Comparison of ENCODE assay signal across 1 cellular context in genomic region chr5:170484847-170485605, GRCh38.
TF ChIP-seq lines count a peak whose summit lies in the region.

No MANE protein-coding gene starts in this region.

TF ChIP-seq in GM23338, 12 proteins besides CTCF, POLR2A, EP300 and RAD21 (continued from another document):
- TF ChIP-seq CREB1 (CRISPR knock-in tag; IDR thresholded peaks at IDR 0.05; ENCODE audit: low read depth): no peak
- no peak for TF ChIP-seq EZH2phosphoT487 (IDR thresholded peaks at IDR 0.05; ENCODE audit: unreplicated experiment)
- TF ChIP-seq, protein P1, sequence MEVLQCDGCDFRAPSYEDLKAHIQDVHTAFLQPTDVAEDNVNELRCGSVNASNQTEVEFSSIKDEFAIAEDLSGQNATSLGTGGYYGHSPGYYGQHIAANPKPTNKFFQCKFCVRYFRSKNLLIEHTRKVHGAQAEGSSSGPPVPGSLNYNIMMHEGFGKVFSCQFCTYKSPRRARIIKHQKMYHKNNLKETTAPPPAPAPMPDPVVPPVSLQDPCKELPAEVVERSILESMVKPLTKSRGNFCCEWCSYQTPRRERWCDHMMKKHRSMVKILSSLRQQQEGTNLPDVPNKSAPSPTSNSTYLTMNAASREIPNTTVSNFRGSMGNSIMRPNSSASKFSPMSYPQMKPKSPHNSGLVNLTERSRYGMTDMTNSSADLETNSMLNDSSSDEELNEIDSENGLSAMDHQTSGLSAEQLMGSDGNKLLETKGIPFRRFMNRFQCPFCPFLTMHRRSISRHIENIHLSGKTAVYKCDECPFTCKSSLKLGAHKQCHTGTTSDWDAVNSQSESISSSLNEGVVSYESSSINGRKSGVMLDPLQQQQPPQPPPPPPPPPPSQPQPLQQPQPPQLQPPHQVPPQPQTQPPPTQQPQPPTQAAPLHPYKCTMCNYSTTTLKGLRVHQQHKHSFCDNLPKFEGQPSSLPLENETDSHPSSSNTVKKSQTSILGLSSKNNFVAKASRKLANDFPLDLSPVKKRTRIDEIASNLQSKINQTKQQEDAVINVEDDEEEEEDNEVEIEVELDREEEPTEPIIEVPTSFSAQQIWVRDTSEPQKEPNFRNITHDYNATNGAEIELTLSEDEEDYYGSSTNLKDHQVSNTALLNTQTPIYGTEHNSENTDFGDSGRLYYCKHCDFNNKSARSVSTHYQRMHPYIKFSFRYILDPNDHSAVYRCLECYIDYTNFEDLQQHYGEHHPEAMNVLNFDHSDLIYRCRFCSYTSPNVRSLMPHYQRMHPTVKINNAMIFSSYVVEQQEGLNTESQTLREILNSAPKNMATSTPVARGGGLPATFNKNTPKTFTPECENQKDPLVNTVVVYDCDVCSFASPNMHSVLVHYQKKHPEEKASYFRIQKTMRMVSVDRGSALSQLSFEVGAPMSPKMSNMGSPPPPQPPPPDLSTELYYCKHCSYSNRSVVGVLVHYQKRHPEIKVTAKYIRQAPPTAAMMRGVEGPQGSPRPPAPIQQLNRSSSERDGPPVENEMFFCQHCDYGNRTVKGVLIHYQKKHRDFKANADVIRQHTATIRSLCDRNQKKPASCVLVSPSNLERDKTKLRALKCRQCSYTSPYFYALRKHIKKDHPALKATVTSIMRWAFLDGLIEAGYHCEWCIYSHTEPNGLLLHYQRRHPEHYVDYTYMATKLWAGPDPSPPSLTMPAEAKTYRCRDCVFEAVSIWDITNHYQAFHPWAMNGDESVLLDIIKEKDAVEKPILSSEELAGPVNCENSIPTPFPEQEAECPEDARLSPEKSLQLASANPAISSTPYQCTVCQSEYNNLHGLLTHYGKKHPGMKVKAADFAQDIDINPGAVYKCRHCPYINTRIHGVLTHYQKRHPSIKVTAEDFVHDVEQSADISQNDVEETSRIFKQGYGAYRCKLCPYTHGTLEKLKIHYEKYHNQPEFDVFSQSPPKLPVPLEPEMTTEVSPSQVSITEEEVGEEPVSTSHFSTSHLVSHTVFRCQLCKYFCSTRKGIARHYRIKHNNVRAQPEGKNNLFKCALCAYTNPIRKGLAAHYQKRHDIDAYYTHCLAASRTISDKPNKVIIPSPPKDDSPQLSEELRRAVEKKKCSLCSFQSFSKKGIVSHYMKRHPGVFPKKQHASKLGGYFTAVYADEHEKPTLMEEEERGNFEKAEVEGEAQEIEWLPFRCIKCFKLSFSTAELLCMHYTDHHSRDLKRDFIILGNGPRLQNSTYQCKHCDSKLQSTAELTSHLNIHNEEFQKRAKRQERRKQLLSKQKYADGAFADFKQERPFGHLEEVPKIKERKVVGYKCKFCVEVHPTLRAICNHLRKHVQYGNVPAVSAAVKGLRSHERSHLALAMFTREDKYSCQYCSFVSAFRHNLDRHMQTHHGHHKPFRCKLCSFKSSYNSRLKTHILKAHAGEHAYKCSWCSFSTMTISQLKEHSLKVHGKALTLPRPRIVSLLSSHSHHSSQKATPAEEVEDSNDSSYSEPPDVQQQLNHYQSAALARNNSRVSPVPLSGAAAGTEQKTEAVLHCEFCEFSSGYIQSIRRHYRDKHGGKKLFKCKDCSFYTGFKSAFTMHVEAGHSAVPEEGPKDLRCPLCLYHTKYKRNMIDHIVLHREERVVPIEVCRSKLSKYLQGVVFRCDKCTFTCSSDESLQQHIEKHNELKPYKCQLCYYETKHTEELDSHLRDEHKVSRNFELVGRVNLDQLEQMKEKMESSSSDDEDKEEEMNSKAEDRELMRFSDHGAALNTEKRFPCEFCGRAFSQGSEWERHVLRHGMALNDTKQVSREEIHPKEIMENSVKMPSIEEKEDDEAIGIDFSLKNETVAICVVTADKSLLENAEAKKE (CRISPR knock-in tag; IDR thresholded peaks at IDR 0.05): no peak
- TF ChIP-seq EZH2 (IDR thresholded peaks at IDR 0.05; ENCODE audit: low read depth, unreplicated experiment): no peak
- no peak for TF ChIP-seq NANOG (IDR thresholded peaks at IDR 0.05; ENCODE audit: borderline replicate concordance)
- no peak for TF ChIP-seq ZNF114 (CRISPR knock-in tag; IDR thresholded peaks at IDR 0.05)
- TF ChIP-seq ZNF331 (CRISPR knock-in tag; IDR thresholded peaks at IDR 0.05; ENCODE audit: low read depth): no peak
